ENCODE assay signal across 19 cellular contexts in the genomic region with DNA sequence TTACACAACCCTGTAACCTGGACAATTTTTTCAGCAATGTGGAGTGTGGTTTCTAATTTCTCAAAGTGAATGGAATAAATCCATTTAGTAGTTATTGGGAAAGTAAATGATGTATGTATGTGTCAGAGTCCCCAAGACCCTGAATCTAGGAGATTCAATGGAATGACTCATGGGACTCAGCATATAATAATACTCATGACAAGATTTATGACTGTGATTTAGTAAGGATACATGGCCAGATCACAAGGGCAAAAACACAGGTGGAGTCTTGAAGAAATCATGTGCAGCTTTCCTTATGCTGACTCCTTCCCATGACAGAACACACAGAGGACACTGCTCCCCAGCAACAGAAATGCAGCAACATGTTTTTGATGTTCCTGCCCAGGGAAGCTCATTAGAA.
"Had no signal": no experiment of that assay in that cellular context is flagged by ENCODE, and none has a peak within 500 bp of the region (broad histone marks: within the 10 kb centered on the region; RNA-seq: fewer than 3 reads in every experiment).

No MANE protein-coding gene starts in this region.

- DNase-seq: activated CD4-positive, alpha-beta T cell treated with anti-CD3 and anti-CD28 coated beads for 1 hour; activated T-cell treated with anti-CD3 and anti-CD28 coated beads, Interleukin-2, amount 50 U/mL, for 1 hour; brain microvascular endothelial cell; dorsolateral prefrontal cortex; effector memory CD8-positive, alpha-beta T cell; esophagus squamous epithelium; head of caudate nucleus; islet precursor cell; left lung; naive thymus-derived CD8-positive, alpha-beta T cell; stimulated activated naive CD8-positive, alpha-beta T cell treated with anti-CD3 and anti-CD28 coated beads, Interleukin-15, amount 100 ng/mL, for 72 hours; tibial artery; WERI-Rb-1 had no signal

- H3K27me3 ChIP-seq: ascending aorta, brain microvascular endothelial cell, dorsolateral prefrontal cortex, esophagus squamous epithelium, gastroesophageal sphincter, left lung, neural progenitor cell, right atrium auricular region, tibial artery had no signal

- H3K27ac ChIP-seq: ascending aorta, brain microvascular endothelial cell, dorsolateral prefrontal cortex, esophagus squamous epithelium, gastroesophageal sphincter, left lung, neural progenitor cell, right atrium auricular region, tibial artery, WERI-Rb-1 had no signal

- ATAC-seq: activated naive CD4-positive, alpha-beta T cell treated with anti-CD3 and anti-CD28 coated beads, Interleukin-2, amount 50 U/mL, for 72 hours; activated T-helper 17 cell treated with anti-CD3 and anti-CD28 coated beads, Interleukin-2, amount 50 U/mL, for 72 hours; effector memory CD8-positive, alpha-beta T cell; gastroesophageal sphincter; left lung; naive thymus-derived CD8-positive, alpha-beta T cell; stimulated activated naive CD8-positive, alpha-beta T cell treated with anti-CD3 and anti-CD28 coated beads, Interleukin-15, amount 100 ng/mL, for 72 hours had no signal

- H3K4me1 ChIP-seq: ascending aorta, esophagus squamous epithelium, gastroesophageal sphincter, left lung, neural progenitor cell, right atrium auricular region, tibial artery had no signal
